9 cellular contexts compared by ENCODE assay signal in genomic region chrX:80812176-80812575, GRCh38. TPM values are rescaled to one million over a fixed set of nuclear protein-coding genes. Genes with fewer than 3 reads are reported as not detected.
DNase-seq lines count a peak whose midpoint lies in the region; TF ChIP-seq lines count a peak whose summit lies in the region.
"Had no signal": no experiment of that assay in that cellular context is flagged by ENCODE, and none has a peak within 500 bp of the region (broad histone marks: within the 10 kb centered on the region; RNA-seq: fewer than 3 reads in every experiment).

No MANE protein-coding gene starts in this region.

- POLR2A ChIA-PET in HEK293 (lab: Yijun Ruan, JAX), result no interaction called here

- TF ChIP-seq CTCF in HEK293 (tag by site-specific recombination; IDR thresholded peaks at IDR 0.05) (0 out of 2 replicates have a peak, but pooled peaks have one; percentile 12), ascending aorta (IDR thresholded peaks at IDR 0.05) (no peak)

- H3K27me3 ChIP-seq in ascending aorta, result no peaks in the 10 kb centered on the region

- H3K4me3 ChIP-seq in HEK293 (ENCODE audit: low read depth, low read length) (no peak overlapping the region), ascending aorta (no peak overlapping the region)

- H3K27ac ChIP-seq in HEK293 (ENCODE audit: extremely low read depth, low read depth, low read length), result no peak overlapping the region
- no peak overlapping the region for H3K27ac ChIP-seq in ascending aorta

- DNase-seq in SIG-M5 treated with dmso at 0.1 percent for 504 hours (lab: John Stamatoyannopoulos, UW; ENCODE audit: unreplicated experiment) (peak; percentile 77), SIG-M5 (lab: John Stamatoyannopoulos, UW) (no peak), NCI-H2107 (lab: John Stamatoyannopoulos, UW) (peak; percentile 0), kidney tubule cell (ENCODE audit: low spot score) (peak; percentile 41), cerebellar nuclear complex (lab: John Stamatoyannopoulos, UW) (no peak), ascending aorta (ENCODE audit: low spot score in 2 of 2) (no peak)
- DNase-seq in activated effector memory CD4-positive, alpha-beta T cell treated with anti-CD3 and anti-CD28 coated beads, Interleukin-2, amount 50 U/mL, for 16 hours, result peak; percentile 66

- H3K36me3 ChIP-seq in HEK293 (ENCODE audit: control insufficient read depth in 2 of 2, insufficient read depth in 1 of 2, low read length in 2 of 2) (no peaks in the 10 kb centered on the region), ascending aorta (no peaks in the 10 kb centered on the region)

- CTCF ChIA-PET in HEK293 (lab: Yijun Ruan, JAX), result no interaction called here

- H3K4me1 ChIP-seq in HEK293 (ENCODE audit: control insufficient read depth, insufficient read depth, low read length) (no peaks in the 10 kb centered on the region), ascending aorta (no peaks in the 10 kb centered on the region)
- H3K4me1 ChIP-seq: Caco-2 had no signal

- H3K9me3 ChIP-seq in HEK293 (ENCODE audit: control insufficient read depth, insufficient read depth, low read depth, low read length) (no peaks in the 10 kb centered on the region), ascending aorta (no peaks in the 10 kb centered on the region)
- H3K9me3 ChIP-seq: Caco-2 had no signal

- intact Hi-C loops in ascending aorta (cut with DNase I), result loop anchor here (5.0 kb wide), 1 partner anchor 305 kb away; no protein-coding TSS in a partner anchor

TF ChIP-seq in HEK293, 187 proteins besides CTCF, POLR2A, EP300 and RAD21:
- no peak for TF ChIP-seq REST (tag by site-specific recombination; IDR thresholded peaks at IDR 0.05)
- no peak for TF ChIP-seq ZNF366 (tag by site-specific recombination; conservative IDR thresholded peaks at IDR 0.05)
- no peak for TF ChIP-seq REPIN1 (tag by site-specific recombination; IDR thresholded peaks at IDR 0.05; ENCODE audit: low read depth)
- TF ChIP-seq ZBTB7A (tag by site-specific recombination; IDR thresholded peaks at IDR 0.05; ENCODE audit: low read depth), result no peak
- TF ChIP-seq ZNF843 (tag by site-specific recombination; IDR thresholded peaks at IDR 0.05), result no peak
- TF ChIP-seq ZEB2 (tag by site-specific recombination; IDR thresholded peaks at IDR 0.05), result no peak
- no peak for TF ChIP-seq ZBTB11 (tag by site-specific recombination; conservative IDR thresholded peaks at IDR 0.05; ENCODE audit: low read depth)
- TF ChIP-seq ZNF530 (tag by site-specific recombination; IDR thresholded peaks at IDR 0.05; ENCODE audit: low read depth), result no peak
- TF ChIP-seq ZNF184 (tag by site-specific recombination; IDR thresholded peaks at IDR 0.05), result no peak
- TF ChIP-seq RBAK (tag by site-specific recombination; IDR thresholded peaks at IDR 0.05), result no peak
- no peak for TF ChIP-seq ZNF138 (tag by site-specific recombination; IDR thresholded peaks at IDR 0.05; ENCODE audit: borderline replicate concordance)

RNA-seq across cellular contexts. Expression of gene BRWD3, which starts 2.5 kb away (rescaled TPM):
- total RNA-seq in ascending aorta, result 8.1 TPM

Comparison
In these comparisons a context has a peak if more than half of its experiments do, and no peak if none do; other contexts are left out.
1. DNase-seq: peak in SIG-M5 treated with dmso at 0.1 percent for 504 hours (single experiment), NCI-H2107 (single experiment), activated effector memory CD4-positive, alpha-beta T cell treated with anti-CD3 and anti-CD28 coated beads, Interleukin-2, amount 50 U/mL, for 16 hours (single experiment) and kidney tubule cell (single experiment); none in SIG-M5 (single experiment), cerebellar nuclear complex (0 of 2) and ascending aorta (0 of 2).